In genomic region chr11:131064373-131064991, GRCh38 we compare ENCODE assay signal across 1 cellular context.
TF ChIP-seq lines count a peak whose summit lies in the region.

No MANE protein-coding gene starts in this region.

TF ChIP-seq in GM12878, 131 proteins besides CTCF, POLR2A, EP300 and RAD21 (continued from another document):
- TF ChIP-seq ZBTB11 (CRISPR knock-in tag; IDR thresholded peaks at IDR 0.05) (no peak), ZNF687 (IDR thresholded peaks at IDR 0.05) (no peak), ATF3 (IDR thresholded peaks at IDR 0.05; ENCODE audit: borderline replicate concordance, extremely low read depth, low read depth, low read length) (no peak), MAX (IDR thresholded peaks at IDR 0.05; ENCODE audit: low read depth, low read length) (no peak)
